8 cellular contexts compared by ENCODE assay signal in genomic region chr12:54217309-54217661, GRCh38. TPM values are rescaled to one million over a fixed set of nuclear protein-coding genes. Genes with fewer than 3 reads are reported as not detected.
A peak's percentile ranks its signal among the peaks of the same experiment; 100 is the strongest.
DNase-seq lines count a peak whose midpoint lies in the region; ATAC-seq, FAIRE-seq and TF ChIP-seq lines count a peak whose summit lies in the region.

No MANE protein-coding gene starts in this region.

- H3K9me3 ChIP-seq in HepG2 (ENCODE audit: low read length) (no peaks in the 10 kb centered on the region), right lobe of liver (no peaks in the 10 kb centered on the region), GM12878 (replicated peaks; ENCODE audit: control insufficient read depth, insufficient read depth, low read length) (no peaks in the 10 kb centered on the region)

- DNase-seq in HepG2 (ENCODE audit: low spot score), result no peak
- no peak for DNase-seq in right lobe of liver
- no peak for DNase-seq in GM12878 (ENCODE audit: low read depth, low spot score)
- DNase-seq in mesothelial cell of epicardium (ENCODE audit: low spot score in 2 of 2, unreplicated experiment in 2 of 2), result no peak
- DNase-seq in stimulated activated CD4-positive, alpha-beta T cell treated with anti-CD3 and anti-CD28 coated beads, Interleukin-15, amount 100 ng/mL, for 24 hours, result no peak
- DNase-seq in NCI-H2029 (lab: John Stamatoyannopoulos, UW), result no peak
- DNase-seq in activated gamma-delta T cell treated with Interleukin-2 at 50 U/mL for 16 hours, result no peak
- no peak for DNase-seq in SW480 (ENCODE audit: low spot score)

- H3K79me2 ChIP-seq in HepG2 (ENCODE audit: insufficient read depth, low read length), result no peaks in the 10 kb centered on the region
- H3K79me2 ChIP-seq in GM12878 (ENCODE audit: control insufficient read depth, insufficient read depth, low read length), result no peaks in the 10 kb centered on the region

- TF ChIP-seq RAD21 in HepG2 (CRISPR knock-in tag; IDR thresholded peaks at IDR 0.05), result no peak
- TF ChIP-seq RAD21 in GM12878 (IDR thresholded peaks at IDR 0.05; ENCODE audit: insufficient read depth, low read depth, low read length), result no peak

- peaks cover 40% of the 10 kb centered on the region for H3K4me1 Mint-ChIP-seq in mesothelial cell of epicardium

- TF ChIP-seq POLR2A in HepG2 (IDR thresholded peaks at IDR 0.05; ENCODE audit: insufficient read depth in 1 of 2, low read depth in 2 of 2, low read length in 2 of 2) (no peak), right lobe of liver (IDR thresholded peaks at IDR 0.05) (no peak), GM12878 (IDR thresholded peaks at IDR 0.05; ENCODE audit: low read depth, low read length) (no peak)

- no peaks in the 10 kb centered on the region for H3K9me3 Mint-ChIP-seq in mesothelial cell of epicardium

- H2AFZ ChIP-seq in HepG2 (ENCODE audit: low read length) (no peak overlapping the region), GM12878 (ENCODE audit: control insufficient read depth, low read depth, low read length) (peak overlapping the region; percentile 78)

- FAIRE-seq in HepG2 (lab: Jason Lieb, UNC) (no peak), GM12878 (lab: Jason Lieb, UNC) (no peak)

- 11% methylated on average over 10 of the region's 11 CpGs for WGBS in HepG2 (ENCODE audit: low lambda C conversion rate)
- WGBS in right lobe of liver (ENCODE audit: insufficient coverage, low coverage, low lambda C conversion rate, missing lambda C conversion rate), result 8% methylated on average over 7 of the region's 11 CpGs
- WGBS in GM12878 (ENCODE audit: insufficient coverage, insufficient replicate concordance, low lambda C conversion rate, missing lambda C conversion rate), result 1% methylated on average over 11 of the region's 11 CpGs

- CTCF ChIA-PET in HepG2 (lab: Yijun Ruan, JAX; ENCODE audit: low intra/inter-chr PET ratio, low total read pairs), result interaction anchor here (0.6 to 1.6 kb wide), 6 partner anchors 10 to 233 kb away, joined by 3 to 7 read pairs (median 3); partner anchors contain the start of gene HOXC5
- CTCF ChIA-PET in GM12878 (lab: Yijun Ruan, JAX), result interaction anchor here (1.3 to 5.5 kb wide), 14 partner anchors 10 to 185 kb away, joined by 3 to 83 read pairs (median 19); partner anchors contain the start of genes COPZ1, HOXC4 and HOXC5

- no peak overlapping the region for H3K27ac Mint-ChIP-seq in mesothelial cell of epicardium

- SMC1A ChIA-PET in GM12878 (lab: Charles Lee; ENCODE audit: uncharacterized antibody, unreplicated experiment), result interaction anchor here (0.6 to 1.6 kb wide), 3 partner anchors 11 to 167 kb away, joined by 3 to 9 read pairs (median 6); no protein-coding TSS in a partner anchor

- POLR2A ChIA-PET in HepG2 (lab: Yijun Ruan, JAX) (no interaction called here), GM12878 (lab: Charles Lee) (interaction anchor here (1.3 to 1.6 kb wide), 3 partner anchors 63 to 142 kb away, joined by 4 to 6 read pairs (median 5); partner anchors contain the start of genes CBX5, COPZ1 and HNRNPA1)

- no peaks in the 10 kb centered on the region for H3K36me3 Mint-ChIP-seq in mesothelial cell of epicardium

- in situ Hi-C loops in HepG2 (cut with HindIII; ENCODE audit: extremely low pct_ligation_motif_present, low pct_unique_long_range_greater_than_20kb), result loop anchor here (5.0 to 10.0 kb wide), 2 partner anchors 145 to 462 kb away; partner anchors contain the start of genes CISTR and GPR84
- in situ Hi-C loops in GM12878 (cut with MboI), result loop anchor here (5.0 kb wide), 1 partner anchor 145 kb away; the partner anchor contains the start of gene GPR84

- ATAC-seq in HepG2 (no peak), right lobe of liver (no peak), GM12878 (no peak)

- H3K4me3 ChIP-seq in HepG2 (replicated peaks in 1 of 3; ENCODE audit: insufficient read depth in 1 of 3, low read depth in 2 of 3, low read length in 3 of 3) (no peak overlapping the region), right lobe of liver (peak overlapping the region in 1 of 3 donors; percentile 9), GM12878 (peak overlapping the region; percentile 71)

- no peak for TF ChIP-seq CTCF in HepG2 (CRISPR knock-in tag; IDR thresholded peaks at IDR 0.05)
- peak in 1 of 4 donors; percentile 3 for TF ChIP-seq CTCF in right lobe of liver (IDR thresholded peaks at IDR 0.05)
- no peak for TF ChIP-seq CTCF in GM12878 (IDR thresholded peaks at IDR 0.05 in 2 of 3, conservative IDR thresholded peaks at IDR 0.05 in 1 of 3; ENCODE audit: control insufficient read depth in 2 of 3, extremely low read depth in 1 of 3, insufficient read depth in 1 of 3, low read depth in 3 of 3, low read length in 3 of 3)
- TF ChIP-seq CTCF in mesothelial cell of epicardium (IDR thresholded peaks at IDR 0.05; ENCODE audit: unreplicated experiment), result peak; percentile 32

- BruUV-seq in HepG2 (replicated peaks; lab: Mats Ljungman, UMichigan) (no TSS peak), GM12878 (replicated peaks; lab: Mats Ljungman, UMichigan) (no TSS peak)

- H3K27me3 ChIP-seq in HepG2 (ENCODE audit: control insufficient read depth in 1 of 2, insufficient read depth in 2 of 2, low read length in 2 of 2), result peaks cover 2 to 28% of the 10 kb centered on the region in 2 experiments; a peak in 4 of 5 replicates
- peaks cover 7 to 27% of the 10 kb centered on the region in 2 donors for H3K27me3 ChIP-seq in right lobe of liver
- peaks cover 0 to 1% of the 10 kb centered on the region in 2 experiments; a peak in 1 of 4 replicates for H3K27me3 ChIP-seq in GM12878 (replicated peaks in 1 of 2; ENCODE audit: control insufficient read depth in 2 of 2, insufficient read depth in 2 of 2, low read length in 1 of 2)

- intact Hi-C loops in HepG2 (cut with micrococcal nuclease; ENCODE audit: unreplicated experiment), result no loop called here
- intact Hi-C loops in right lobe of liver (cut with DNase I), result no loop called here
- intact Hi-C loops in GM12878 (cut with micrococcal nuclease; ENCODE audit: unreplicated experiment), result loop anchor here (10.0 kb wide), 1 partner anchor 512 kb away; no protein-coding TSS in a partner anchor

- no peak overlapping the region for H3K27ac ChIP-seq in HepG2 (ENCODE audit: extremely low read length, insufficient read depth, low read length)
- no peak overlapping the region for H3K27ac ChIP-seq in right lobe of liver
- no peak overlapping the region for H3K27ac ChIP-seq in GM12878 (ENCODE audit: control insufficient read depth, insufficient read depth)

- peak overlapping the region; percentile 64 for H3K4me3 Mint-ChIP-seq in mesothelial cell of epicardium

- H3K4me1 ChIP-seq in HepG2 (ENCODE audit: insufficient read depth, low read length), result peaks cover 35% of the 10 kb centered on the region
- H3K4me1 ChIP-seq in right lobe of liver, result peaks cover 0 to 11% (median 0%) of the 10 kb centered on the region in 4 donors
- H3K4me1 ChIP-seq in GM12878 (ENCODE audit: control insufficient read depth, insufficient read depth, low read length), result peaks cover 33% of the 10 kb centered on the region

- H3K27me3 Mint-ChIP-seq in mesothelial cell of epicardium (ENCODE audit: low read depth), result peaks cover 23% of the 10 kb centered on the region

- H3K36me3 ChIP-seq in HepG2 (replicated peaks in 1 of 2; ENCODE audit: control insufficient read depth in 1 of 2, insufficient read depth in 2 of 2, low read length in 2 of 2), result no peaks in the 10 kb centered on the region
- no peaks in the 10 kb centered on the region for H3K36me3 ChIP-seq in right lobe of liver
- no peaks in the 10 kb centered on the region for H3K36me3 ChIP-seq in GM12878 (ENCODE audit: control insufficient read depth in 2 of 2, insufficient read depth in 2 of 2, low read length in 1 of 2)

- H3K9ac ChIP-seq in HepG2 (ENCODE audit: insufficient read depth, low read depth, low read length), result no peak overlapping the region
- H3K9ac ChIP-seq in GM12878 (ENCODE audit: control insufficient read depth, insufficient read depth, low read length), result peak overlapping the region; percentile 38; the same call in 1 of the 2 replicates

- RAD21 ChIA-PET in GM12878 (lab: Charles Lee; ENCODE audit: unreplicated experiment), result interaction anchor here (0.6 to 1.8 kb wide), 6 partner anchors 10 to 155 kb away, joined by 3 to 10 read pairs (median 4); partner anchors contain the start of gene COPZ1

- H3K4me2 ChIP-seq in HepG2 (ENCODE audit: low read depth, low read length) (peak overlapping the region; percentile 61), GM12878 (ENCODE audit: control insufficient read depth, insufficient read depth) (peak overlapping the region; percentile 98)

- H4K20me1 ChIP-seq in HepG2 (ENCODE audit: insufficient read depth, low read length), result no peaks in the 10 kb centered on the region
- H4K20me1 ChIP-seq in GM12878 (ENCODE audit: control insufficient read depth, insufficient read depth), result no peaks in the 10 kb centered on the region

- TF ChIP-seq EP300 in HepG2 (IDR thresholded peaks at IDR 0.05; ENCODE audit: low read depth in 2 of 2, low read length in 2 of 2), result no peak
- TF ChIP-seq EP300 in HepG2 (CRISPR knock-in tag; IDR thresholded peaks at IDR 0.05; ENCODE audit: borderline replicate concordance), result no peak
- no peak for TF ChIP-seq EP300 in GM12878 (IDR thresholded peaks at IDR 0.05; ENCODE audit: borderline replicate concordance in 1 of 2, control insufficient read depth in 1 of 2, low read depth in 2 of 2, low read length in 2 of 2)

RNA-seq across cellular contexts. Expression of gene SMUG1, which starts 28.5 kb away (rescaled TPM):
- total RNA-seq in HepG2 (2016; rRNA removed; fragmentation: Illumina TruSeq; extraction: Trizol) (35.6 and 36.9 TPM in 2 replicates), right lobe of liver (10 to 100 TPM; 14.1 to 25.5 (median 22.4) TPM), GM12878 (2014; rRNA removed) (38.7 and 47.3 TPM in 2 replicates), GM12878 (2014; rRNA removed; fragmentation: Illumina TruSeq; extraction: Trizol) (26.0 and 28.0 TPM in 2 replicates), GM12878 (2021) (27.4 and 28.2 TPM in 2 replicates), mesothelial cell of epicardium (39.5 to 47.1 TPM (median 46.1 TPM) in 3 replicates)
- total RNA-seq in HepG2 (2016; cell fraction: cytosol; rRNA removed; fragmentation: Illumina TruSeq; extraction: Trizol; ENCODE audit: low read depth), result 47.1 and 69.5 TPM in 2 replicates
- total RNA-seq in HepG2 (2016; cell fraction: insoluble cytoplasmic fraction; rRNA removed; fragmentation: Illumina TruSeq; extraction: Trizol), result 33.2 and 38.5 TPM in 2 replicates
- total RNA-seq in HepG2 (2016; cell fraction: membrane; rRNA removed; fragmentation: Illumina TruSeq; extraction: Trizol), result 50.2 and 62.2 TPM in 2 replicates
- 19.8 and 23.2 TPM in 2 replicates for total RNA-seq in HepG2 (2016; cell fraction: nucleus; rRNA removed; fragmentation: Illumina TruSeq; extraction: Trizol)
- polyA plus RNA-seq in HepG2 (2011; rRNA removed) (31.9 and 36.1 TPM in 2 replicates), GM12878 (2011; rRNA removed) (30.0 and 32.4 TPM in 2 replicates), GM12878 (2014; fragmentation: Illumina TruSeq; extraction: Trizol) (13.8 and 24.6 TPM in 2 replicates), GM12878 (2014; fragmentation: Nextera tagmentation; extraction: Ambion mirVana) (10 to 100 TPM; 67.5 to 72.4 TPM), GM12878 (2014; rRNA removed) (55.4 and 59.8 TPM in 2 replicates), GM12878 (2016; fragmentation: Nextera tagmentation; extraction: Ambion mirVana) (10 to 100 TPM; 37.9 to 38.3 TPM)
- polyA plus RNA-seq in HepG2 (2011; cell fraction: cytosol; rRNA removed), result 28.5 and 39.2 TPM in 2 replicates
- polyA plus RNA-seq in HepG2 (2011; cell fraction: nucleus; rRNA removed), result 27.2 and 35.2 TPM in 2 replicates
- polyA plus RNA-seq in HepG2 (2012), result 19.2 and 20.4 TPM in 2 replicates
- 48.5 and 64.8 TPM in 2 replicates for polyA plus RNA-seq in HepG2 (2016; cell fraction: cytosol; fragmentation: Illumina TruSeq; extraction: Trizol; ENCODE audit: low read depth)
- polyA plus RNA-seq in HepG2 (2016; cell fraction: insoluble cytoplasmic fraction; fragmentation: Illumina TruSeq; extraction: Trizol; ENCODE audit: low read depth), result 32.5 and 38.2 TPM in 2 replicates
- polyA plus RNA-seq in HepG2 (2016; cell fraction: membrane; fragmentation: Illumina TruSeq; extraction: Trizol; ENCODE audit: low read depth), result 43.2 and 48.1 TPM in 2 replicates
- 35.0 and 38.8 TPM in 2 replicates for polyA plus RNA-seq in HepG2 (2016; cell fraction: nucleus; fragmentation: Illumina TruSeq; extraction: Trizol; ENCODE audit: insufficient read depth, low read depth)
- polyA minus RNA-seq in HepG2 (2011; rRNA and poly(A)+ RNA removed; ENCODE audit: low replicate concordance), result 30.8 and 73.6 TPM in 2 replicates
- polyA minus RNA-seq in HepG2 (2011; cell fraction: cytosol; rRNA and poly(A)+ RNA removed), result 7.7 TPM in 2 replicates
- polyA minus RNA-seq in HepG2 (2011; cell fraction: nucleus; rRNA and poly(A)+ RNA removed), result 22.7 and 32.0 TPM in 2 replicates
- 66.8 and 75.9 TPM in 2 replicates for total RNA-seq in GM12878 (2013; cell fraction: nucleolus; rRNA removed)
- polyA plus RNA-seq in GM12878 (2011; ENCODE audit: low read depth), result 31.3 TPM
- 40.8 and 46.0 TPM in 2 replicates for polyA plus RNA-seq in GM12878 (2011; cell fraction: cytosol; rRNA removed)
- 33.9 and 44.5 TPM in 2 replicates for polyA plus RNA-seq in GM12878 (2011; cell fraction: nucleus; rRNA removed)
- 29.1 and 30.7 TPM in 2 replicates for polyA plus RNA-seq in GM12878 (2012)
- 19.5 and 36.0 TPM in 2 replicates for polyA minus RNA-seq in GM12878 (2011; rRNA and poly(A)+ RNA removed)
- 5.5 and 10.4 TPM in 2 replicates for polyA minus RNA-seq in GM12878 (2011; cell fraction: cytosol; rRNA and poly(A)+ RNA removed)
- 21.0 and 31.2 TPM in 2 replicates for polyA minus RNA-seq in GM12878 (2011; cell fraction: nucleus; rRNA and poly(A)+ RNA removed)
